Comparison of ENCODE assay signal across 1 cellular context in the genomic region with DNA sequence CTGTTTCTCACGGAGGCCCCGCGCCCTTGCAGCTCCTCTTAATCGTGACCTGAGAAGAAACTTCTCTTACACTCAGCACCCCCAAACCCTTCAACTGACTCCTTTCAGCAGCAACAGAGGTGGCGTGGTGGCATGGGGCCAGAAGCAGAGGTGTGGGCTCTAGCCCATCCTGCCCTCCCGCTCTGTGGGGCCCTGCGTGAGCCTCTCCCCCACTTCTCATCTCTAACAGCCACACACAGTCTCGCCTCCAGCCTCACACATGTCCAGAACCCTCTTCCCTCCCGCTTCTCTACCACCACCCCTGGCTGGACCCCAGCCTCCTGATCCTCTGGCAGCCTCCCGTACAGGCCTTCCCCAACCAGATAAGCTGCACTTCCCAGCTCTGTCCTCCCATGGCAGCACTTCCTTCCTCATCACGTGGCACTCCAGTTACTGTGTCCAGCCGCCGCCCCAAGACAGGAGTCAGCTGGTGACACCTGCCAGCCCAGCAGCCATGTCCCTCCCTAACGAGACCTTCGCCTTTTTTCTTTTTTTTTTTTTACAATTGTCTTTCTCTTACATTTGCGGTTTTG.
TF ChIP-seq lines count a peak whose summit lies in the region.

No MANE protein-coding gene starts in this region.

TF ChIP-seq in K562, 482 proteins besides CTCF, POLR2A, EP300 and RAD21 (continued from another document and continues in another):
- TF ChIP-seq, protein P1, sequence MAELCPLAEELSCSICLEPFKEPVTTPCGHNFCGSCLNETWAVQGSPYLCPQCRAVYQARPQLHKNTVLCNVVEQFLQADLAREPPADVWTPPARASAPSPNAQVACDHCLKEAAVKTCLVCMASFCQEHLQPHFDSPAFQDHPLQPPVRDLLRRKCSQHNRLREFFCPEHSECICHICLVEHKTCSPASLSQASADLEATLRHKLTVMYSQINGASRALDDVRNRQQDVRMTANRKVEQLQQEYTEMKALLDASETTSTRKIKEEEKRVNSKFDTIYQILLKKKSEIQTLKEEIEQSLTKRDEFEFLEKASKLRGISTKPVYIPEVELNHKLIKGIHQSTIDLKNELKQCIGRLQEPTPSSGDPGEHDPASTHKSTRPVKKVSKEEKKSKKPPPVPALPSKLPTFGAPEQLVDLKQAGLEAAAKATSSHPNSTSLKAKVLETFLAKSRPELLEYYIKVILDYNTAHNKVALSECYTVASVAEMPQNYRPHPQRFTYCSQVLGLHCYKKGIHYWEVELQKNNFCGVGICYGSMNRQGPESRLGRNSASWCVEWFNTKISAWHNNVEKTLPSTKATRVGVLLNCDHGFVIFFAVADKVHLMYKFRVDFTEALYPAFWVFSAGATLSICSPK (IDR thresholded peaks at IDR 0.05; ENCODE audit: borderline replicate concordance): no peak
- TF ChIP-seq OTX1 (CRISPR knock-in tag; IDR thresholded peaks at IDR 0.05) (0 out of 2 replicates have a peak, but pooled peaks have one; percentile 20), CREB3L1 (IDR thresholded peaks at IDR 0.05; ENCODE audit: borderline replicate concordance, low read depth) (no peak), ELF4 (CRISPR knock-in tag; IDR thresholded peaks at IDR 0.05) (0 out of 2 replicates have a peak, but pooled peaks have one; percentile 75), ZNF79 (CRISPR knock-in tag; IDR thresholded peaks at IDR 0.05; ENCODE audit: low read depth) (0 out of 2 replicates have a peak, but pooled peaks have one; percentile 18), MAX (CRISPR knock-in tag; IDR thresholded peaks at IDR 0.05) (0 out of 2 replicates have a peak, but pooled peaks have one; percentile 28), HDGF (IDR thresholded peaks at IDR 0.05) (peak; percentile 32; the same call in 1 of the 2 replicates), ZNF584 (CRISPR knock-in tag; IDR thresholded peaks at IDR 0.05; ENCODE audit: low read depth) (peak; percentile 59; the same call in 1 of the 2 replicates), NFIX (CRISPR knock-in tag; IDR thresholded peaks at IDR 0.05; ENCODE audit: low read depth) (no peak), DACH1 (IDR thresholded peaks at IDR 0.05; ENCODE audit: partially characterized antibody) (peak; percentile 30), YY1 (IDR thresholded peaks at IDR 0.05; ENCODE audit: borderline replicate concordance in 1 of 3, control insufficient read depth in 1 of 3, extremely low read depth in 1 of 3, insufficient read depth in 3 of 3, insufficient read length in 1 of 3, insufficient replicate concordance in 2 of 3, low read depth in 1 of 3, low read length in 2 of 3) (peak in 1 of 3 experiments; percentile 44), MYC (IDR thresholded peaks at IDR 0.05; ENCODE audit: low read depth, low read length) (no peak), MYC (CRISPR knock-in tag; IDR thresholded peaks at IDR 0.05; ENCODE audit: borderline replicate concordance, low read depth) (0 out of 2 replicates have a peak, but pooled peaks have one; percentile 17), ZNF134 (CRISPR knock-in tag; conservative IDR thresholded peaks at IDR 0.05) (no peak), HDAC1 (IDR thresholded peaks at IDR 0.05) (no peak), BDP1 (IDR thresholded peaks at IDR 0.05; ENCODE audit: insufficient read depth, insufficient read length) (no peak)
- TF ChIP-seq, protein P2, sequence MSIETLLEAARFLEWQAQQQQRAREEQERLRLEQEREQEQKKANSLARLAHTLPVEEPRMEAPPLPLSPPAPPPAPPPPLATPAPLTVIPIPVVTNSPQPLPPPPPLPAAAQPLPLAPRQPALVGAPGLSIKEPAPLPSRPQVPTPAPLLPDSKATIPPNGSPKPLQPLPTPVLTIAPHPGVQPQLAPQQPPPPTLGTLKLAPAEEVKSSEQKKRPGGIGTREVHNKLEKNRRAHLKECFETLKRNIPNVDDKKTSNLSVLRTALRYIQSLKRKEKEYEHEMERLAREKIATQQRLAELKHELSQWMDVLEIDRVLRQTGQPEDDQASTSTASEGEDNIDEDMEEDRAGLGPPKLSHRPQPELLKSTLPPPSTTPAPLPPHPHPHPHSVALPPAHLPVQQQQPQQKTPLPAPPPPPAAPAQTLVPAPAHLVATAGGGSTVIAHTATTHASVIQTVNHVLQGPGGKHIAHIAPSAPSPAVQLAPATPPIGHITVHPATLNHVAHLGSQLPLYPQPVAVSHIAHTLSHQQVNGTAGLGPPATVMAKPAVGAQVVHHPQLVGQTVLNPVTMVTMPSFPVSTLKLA (conservative IDR thresholded peaks at IDR 0.05): peak in 1 of 2 experiments; percentile 47; a peak in 2 of 4 replicates
- TF ChIP-seq, protein P3, sequence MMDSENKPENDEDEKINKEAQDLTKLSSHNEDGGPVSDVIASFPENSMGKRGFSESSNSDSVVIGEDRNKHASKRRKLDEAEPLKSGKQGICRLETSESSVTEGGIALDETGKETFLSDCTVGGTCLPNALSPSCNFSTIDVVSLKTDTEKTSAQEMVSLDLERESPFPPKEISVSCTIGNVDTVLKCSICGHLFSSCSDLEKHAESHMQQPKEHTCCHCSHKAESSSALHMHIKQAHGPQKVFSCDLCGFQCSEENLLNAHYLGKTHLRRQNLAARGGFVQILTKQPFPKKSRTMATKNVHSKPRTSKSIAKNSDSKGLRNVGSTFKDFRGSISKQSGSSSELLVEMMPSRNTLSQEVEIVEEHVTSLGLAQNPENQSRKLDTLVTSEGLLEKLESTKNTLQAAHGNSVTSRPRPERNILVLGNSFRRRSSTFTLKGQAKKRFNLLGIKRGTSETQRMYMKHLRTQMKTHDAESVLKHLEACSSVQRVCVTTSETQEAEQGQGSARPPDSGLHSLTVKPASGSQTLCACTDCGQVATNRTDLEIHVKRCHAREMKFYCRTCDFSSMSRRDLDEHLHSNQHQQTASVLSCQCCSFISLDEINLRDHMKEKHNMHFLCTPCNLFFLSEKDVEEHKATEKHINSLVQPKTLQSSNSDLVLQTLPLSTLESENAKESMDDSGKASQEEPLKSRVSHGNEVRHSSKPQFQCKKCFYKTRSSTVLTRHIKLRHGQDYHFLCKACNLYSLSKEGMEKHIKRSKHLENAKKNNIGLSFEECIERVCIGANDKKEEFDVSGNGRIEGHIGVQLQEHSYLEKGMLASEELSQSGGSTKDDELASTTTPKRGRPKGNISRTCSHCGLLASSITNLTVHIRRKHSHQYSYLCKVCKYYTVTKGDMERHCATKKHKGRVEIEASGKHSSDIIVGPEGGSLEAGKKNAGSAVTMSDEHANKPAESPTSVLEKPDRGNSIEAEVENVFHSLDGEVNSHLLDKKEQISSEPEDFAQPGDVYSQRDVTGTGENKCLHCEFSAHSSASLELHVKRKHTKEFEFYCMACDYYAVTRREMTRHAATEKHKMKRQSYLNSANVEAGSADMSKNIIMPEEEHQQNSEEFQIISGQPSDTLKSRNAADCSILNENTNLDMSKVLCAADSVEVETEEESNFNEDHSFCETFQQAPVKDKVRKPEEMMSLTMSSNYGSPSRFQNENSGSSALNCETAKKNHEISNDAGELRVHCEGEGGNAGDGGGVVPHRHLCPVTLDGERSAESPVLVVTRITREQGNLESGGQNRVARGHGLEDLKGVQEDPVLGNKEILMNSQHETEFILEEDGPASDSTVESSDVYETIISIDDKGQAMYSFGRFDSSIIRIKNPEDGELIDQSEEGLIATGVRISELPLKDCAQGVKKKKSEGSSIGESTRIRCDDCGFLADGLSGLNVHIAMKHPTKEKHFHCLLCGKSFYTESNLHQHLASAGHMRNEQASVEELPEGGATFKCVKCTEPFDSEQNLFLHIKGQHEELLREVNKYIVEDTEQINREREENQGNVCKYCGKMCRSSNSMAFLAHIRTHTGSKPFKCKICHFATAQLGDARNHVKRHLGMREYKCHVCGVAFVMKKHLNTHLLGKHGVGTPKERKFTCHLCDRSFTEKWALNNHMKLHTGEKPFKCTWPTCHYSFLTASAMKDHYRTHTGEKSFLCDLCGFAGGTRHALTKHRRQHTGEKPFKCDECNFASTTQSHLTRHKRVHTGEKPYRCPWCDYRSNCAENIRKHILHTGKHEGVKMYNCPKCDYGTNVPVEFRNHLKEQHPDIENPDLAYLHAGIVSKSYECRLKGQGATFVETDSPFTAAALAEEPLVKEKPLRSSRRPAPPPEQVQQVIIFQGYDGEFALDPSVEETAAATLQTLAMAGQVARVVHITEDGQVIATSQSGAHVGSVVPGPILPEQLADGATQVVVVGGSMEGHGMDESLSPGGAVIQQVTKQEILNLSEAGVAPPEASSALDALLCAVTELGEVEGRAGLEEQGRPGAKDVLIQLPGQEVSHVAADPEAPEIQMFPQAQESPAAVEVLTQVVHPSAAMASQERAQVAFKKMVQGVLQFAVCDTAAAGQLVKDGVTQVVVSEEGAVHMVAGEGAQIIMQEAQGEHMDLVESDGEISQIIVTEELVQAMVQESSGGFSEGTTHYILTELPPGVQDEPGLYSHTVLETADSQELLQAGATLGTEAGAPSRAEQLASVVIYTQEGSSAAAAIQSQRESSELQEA (IDR thresholded peaks at IDR 0.05; ENCODE audit: low read depth): no peak
- TF ChIP-seq, protein P4, sequence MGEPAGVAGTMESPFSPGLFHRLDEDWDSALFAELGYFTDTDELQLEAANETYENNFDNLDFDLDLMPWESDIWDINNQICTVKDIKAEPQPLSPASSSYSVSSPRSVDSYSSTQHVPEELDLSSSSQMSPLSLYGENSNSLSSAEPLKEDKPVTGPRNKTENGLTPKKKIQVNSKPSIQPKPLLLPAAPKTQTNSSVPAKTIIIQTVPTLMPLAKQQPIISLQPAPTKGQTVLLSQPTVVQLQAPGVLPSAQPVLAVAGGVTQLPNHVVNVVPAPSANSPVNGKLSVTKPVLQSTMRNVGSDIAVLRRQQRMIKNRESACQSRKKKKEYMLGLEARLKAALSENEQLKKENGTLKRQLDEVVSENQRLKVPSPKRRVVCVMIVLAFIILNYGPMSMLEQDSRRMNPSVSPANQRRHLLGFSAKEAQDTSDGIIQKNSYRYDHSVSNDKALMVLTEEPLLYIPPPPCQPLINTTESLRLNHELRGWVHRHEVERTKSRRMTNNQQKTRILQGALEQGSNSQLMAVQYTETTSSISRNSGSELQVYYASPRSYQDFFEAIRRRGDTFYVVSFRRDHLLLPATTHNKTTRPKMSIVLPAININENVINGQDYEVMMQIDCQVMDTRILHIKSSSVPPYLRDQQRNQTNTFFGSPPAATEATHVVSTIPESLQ (CRISPR knock-in tag; IDR thresholded peaks at IDR 0.05): no peak
